15 cellular contexts compared by ENCODE assay signal in the genomic region with DNA sequence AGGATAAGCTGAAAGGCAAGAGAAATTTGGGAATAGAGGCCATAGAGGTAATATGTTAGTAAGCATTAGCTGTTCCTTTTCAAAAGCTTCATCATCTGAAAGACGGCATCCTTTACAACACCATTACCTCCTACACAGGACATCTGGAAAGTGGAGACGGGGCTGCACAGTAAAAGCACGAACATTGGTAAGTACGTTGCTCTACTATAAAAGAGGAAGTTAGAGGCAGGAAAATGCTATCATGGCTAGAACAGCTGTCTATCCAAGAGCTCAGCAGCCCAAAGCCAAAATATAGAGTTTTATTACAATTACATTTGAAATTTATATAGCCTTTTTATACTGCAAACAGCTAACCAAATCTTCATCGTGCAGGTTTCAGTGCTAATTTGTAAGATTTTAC.
"Had no signal": no experiment of that assay in that cellular context is flagged by ENCODE, and none has a peak within 500 bp of the region (broad histone marks: within the 10 kb centered on the region; RNA-seq: fewer than 3 reads in every experiment).

No MANE protein-coding gene starts in this region.

- DNase-seq: activated CD4-positive, alpha-beta T cell treated with anti-CD3 and anti-CD28 coated beads, Interleukin-2, amount 10 ng/mL, durations not matched to agents 24 days and 14 days; activated naive CD4-positive, alpha-beta T cell treated with Interleukin-2 at 50 U/mL for 16 hours; immature natural killer cell; occipital lobe; right cardiac atrium; small intestine had no signal

- H3K4me3 Mint-ChIP-seq: activated CD4-positive, alpha-beta T cell treated with anti-CD3 and anti-CD28 coated beads, Interleukin-2, amount 10 ng/mL, durations not matched to agents 24 days and 14 days; immature natural killer cell; natural killer cell treated with Interleukin-12 subunit alpha and Interleukin-12 subunit beta and Interleukin-15 and Interleukin-18, amount 100 ng/mL, for 72 hours; stimulated activated memory B cell treated with anti-CD40 and anti-IgM and Interleukin-4, amounts not matched to agents 10 μg/mL and 1 μg/mL and 100 μg/mL, for 72 hours; WTC11 had no signal

- H3K9me3 ChIP-seq: esophagus muscularis mucosa, tibial nerve, vagina had no signal

- H3K27ac ChIP-seq: cardiac muscle cell, esophagus muscularis mucosa, tibial nerve, vagina had no signal

- H3K36me3 ChIP-seq: cardiac muscle cell, esophagus muscularis mucosa, tibial nerve, vagina had no signal

- H3K4me1 ChIP-seq: tibial nerve, vagina had no signal

- ATAC-seq: natural killer cell treated with Interleukin-12 subunit alpha and Interleukin-12 subunit beta and Interleukin-15 and Interleukin-18, amount 100 ng/mL, for 72 hours; right cardiac atrium; stimulated activated memory B cell treated with anti-CD40 and anti-IgM and Interleukin-4, amounts not matched to agents 10 μg/mL and 1 μg/mL and 100 μg/mL, for 72 hours; WTC11 had no signal

- H3K27ac Mint-ChIP-seq: activated CD4-positive, alpha-beta T cell treated with anti-CD3 and anti-CD28 coated beads, Interleukin-2, amount 10 ng/mL, durations not matched to agents 24 days and 14 days; immature natural killer cell; natural killer cell treated with Interleukin-12 subunit alpha and Interleukin-12 subunit beta and Interleukin-15 and Interleukin-18, amount 100 ng/mL, for 72 hours; progenitor cell of endocrine pancreas; stimulated activated memory B cell treated with anti-CD40 and anti-IgM and Interleukin-4, amounts not matched to agents 10 μg/mL and 1 μg/mL and 100 μg/mL, for 72 hours; WTC11 had no signal

- H3K27me3 ChIP-seq: cardiac muscle cell, esophagus muscularis mucosa, tibial nerve, vagina had no signal

- H3K4me1 Mint-ChIP-seq: activated CD4-positive, alpha-beta T cell treated with anti-CD3 and anti-CD28 coated beads, Interleukin-2, amount 10 ng/mL, durations not matched to agents 24 days and 14 days; immature natural killer cell; stimulated activated memory B cell treated with anti-CD40 and anti-IgM and Interleukin-4, amounts not matched to agents 10 μg/mL and 1 μg/mL and 100 μg/mL, for 72 hours; WTC11 had no signal

- H3K4me3 ChIP-seq: cardiac muscle cell, esophagus muscularis mucosa, lung, tibial nerve, vagina had no signal

- H3K9me3 Mint-ChIP-seq: activated CD4-positive, alpha-beta T cell treated with anti-CD3 and anti-CD28 coated beads, Interleukin-2, amount 10 ng/mL, durations not matched to agents 24 days and 14 days; natural killer cell treated with Interleukin-12 subunit alpha and Interleukin-12 subunit beta and Interleukin-15 and Interleukin-18, amount 100 ng/mL, for 72 hours; stimulated activated memory B cell treated with anti-CD40 and anti-IgM and Interleukin-4, amounts not matched to agents 10 μg/mL and 1 μg/mL and 100 μg/mL, for 72 hours; WTC11 had no signal

- H3K27me3 Mint-ChIP-seq: progenitor cell of endocrine pancreas had no signal

- H3K36me3 Mint-ChIP-seq: immature natural killer cell; natural killer cell treated with Interleukin-12 subunit alpha and Interleukin-12 subunit beta and Interleukin-15 and Interleukin-18, amount 100 ng/mL, for 72 hours; stimulated activated memory B cell treated with anti-CD40 and anti-IgM and Interleukin-4, amounts not matched to agents 10 μg/mL and 1 μg/mL and 100 μg/mL, for 72 hours; WTC11 had no signal
